Comparison of ENCODE assay signal across 19 cellular contexts in the genomic region with DNA sequence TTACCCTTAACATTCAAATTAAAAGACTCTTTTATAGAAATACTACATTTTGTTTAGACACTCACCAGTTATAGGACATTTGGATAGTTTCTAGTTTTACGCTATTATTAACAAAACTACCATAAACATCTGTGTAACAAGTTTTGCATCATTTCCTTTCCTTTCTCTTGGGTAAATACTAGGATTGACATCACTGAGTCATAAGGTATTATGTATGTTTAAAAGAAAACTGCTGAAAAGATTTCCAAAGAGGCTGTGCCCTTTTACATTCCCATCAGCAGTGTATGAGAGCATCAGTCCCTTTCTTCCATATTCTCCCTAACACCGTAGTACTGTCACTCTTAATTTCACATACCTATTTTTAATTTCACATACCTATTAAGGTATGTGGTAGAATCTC.
DNase-seq lines count a peak whose midpoint lies in the region; ATAC-seq and TF ChIP-seq lines count a peak whose summit lies in the region.
"Had no signal": no experiment of that assay in that cellular context is flagged by ENCODE, and none has a peak within 500 bp of the region (broad histone marks: within the 10 kb centered on the region; RNA-seq: fewer than 3 reads in every experiment).

No MANE protein-coding gene starts in this region.

- no peak overlapping the region for H3K4me2 ChIP-seq in PC-3 (ENCODE audit: low read length)

- no peaks in the 10 kb centered on the region for H4K20me1 ChIP-seq in PC-3 (ENCODE audit: low read length)

- peak; percentile 46 for DNase-seq in EH (ENCODE audit: low read depth)
- DNase-seq in PC-3, result peak; percentile 48
- DNase-seq in dermis blood vessel endothelial cell, result peak; percentile 65
- no peak for DNase-seq in memory B cell (ENCODE audit: low spot score in 2 of 2)
- DNase-seq in DMS153 (lab: John Stamatoyannopoulos, UW), result no peak
- no peak for DNase-seq in uterus
- no peak for DNase-seq in NCI-H1092 (lab: John Stamatoyannopoulos, UW)
- DNase-seq: activated effector memory CD4-positive, alpha-beta T cell treated with anti-CD3 and anti-CD28 coated beads, Interleukin-2, amount 50 U/mL, for 16 hours; body of pancreas; effector CD4-positive, alpha-beta T cell; NCI-H2029; NCI-H748 treated with DMSO at 0.1 percent for 48 hours; retina; stimulated activated CD4-positive, alpha-beta T cell treated with anti-CD3 and anti-CD28 coated beads, Interleukin-1b, Interleukin-23, amount 100 ng/mL, for 48 hours had no signal

- POLR2A ChIA-PET in PC-3 (lab: Charles Lee; ENCODE audit: unreplicated experiment), result no interaction called here

- H3K27me3 ChIP-seq in PC-3 (ENCODE audit: low read length) (no peaks in the 10 kb centered on the region), uterus (no peaks in the 10 kb centered on the region)
- H3K27me3 ChIP-seq: body of pancreas, suprapubic skin had no signal

- H3K4me1 ChIP-seq in PC-3 (ENCODE audit: insufficient read depth, low read length) (peaks cover 10% of the 10 kb centered on the region), uterus (no peaks in the 10 kb centered on the region)
- H3K4me1 ChIP-seq: body of pancreas, suprapubic skin had no signal

- no peak for TF ChIP-seq POLR2A in uterus (IDR thresholded peaks at IDR 0.05)

- H3K9me3 ChIP-seq in PC-3 (ENCODE audit: low read length) (no peaks in the 10 kb centered on the region), uterus (no peaks in the 10 kb centered on the region)
- H3K9me3 ChIP-seq: body of pancreas, suprapubic skin had no signal

- peak overlapping the region; percentile 13 for H3K27ac Mint-ChIP-seq in memory B cell
- H3K27ac Mint-ChIP-seq: B cell; natural killer cell treated with Interleukin-12 subunit alpha and Interleukin-12 subunit beta and Interleukin-15 and Interleukin-18, amount 100 ng/mL, for 72 hours had no signal

- intact Hi-C loops in PC-3 (cut with micrococcal nuclease) (no loop called here), uterus (cut with DNase I; ENCODE audit: low total_unique reads) (no loop called here)

- H3K4me3 ChIP-seq in PC-3 (ENCODE audit: low read length), result no peak overlapping the region
- H3K4me3 ChIP-seq in uterus, result no peak overlapping the region
- H3K4me3 ChIP-seq: body of pancreas, lung, suprapubic skin had no signal

- peak overlapping the region; percentile 48 for H3K27ac ChIP-seq in PC-3 (ENCODE audit: low read length)
- no peak overlapping the region for H3K27ac ChIP-seq in uterus
- H3K27ac ChIP-seq: body of pancreas, suprapubic skin had no signal

- H2AFZ ChIP-seq in PC-3 (ENCODE audit: low read length), result no peak overlapping the region

- H3K4me1 Mint-ChIP-seq in memory B cell, result no peaks in the 10 kb centered on the region
- H3K4me1 Mint-ChIP-seq: B cell had no signal

- peaks cover 26% of the 10 kb centered on the region for H3K36me3 Mint-ChIP-seq in memory B cell

- no peaks in the 10 kb centered on the region for H3K27me3 Mint-ChIP-seq in memory B cell
- H3K27me3 Mint-ChIP-seq: B cell; natural killer cell treated with Interleukin-12 subunit alpha and Interleukin-12 subunit beta and Interleukin-15 and Interleukin-18, amount 100 ng/mL, for 72 hours had no signal

- no peaks in the 10 kb centered on the region for H3F3A ChIP-seq in PC-3 (ENCODE audit: low read length, unreplicated experiment)

- BruUV-seq in PC-3 (replicated peaks; lab: Mats Ljungman, UMichigan), result no TSS peak

- H3K9me2 ChIP-seq in PC-3 (replicated peaks; ENCODE audit: low read length), result no peaks in the 10 kb centered on the region

- no peaks in the 10 kb centered on the region for H3K79me2 ChIP-seq in PC-3 (ENCODE audit: low read length)

- TF ChIP-seq CTCF in PC-3 (conservative IDR thresholded peaks at IDR 0.05; ENCODE audit: low read depth, low read length) (no peak), uterus (IDR thresholded peaks at IDR 0.05) (no peak)

- no peak overlapping the region for H3K4me3 Mint-ChIP-seq in memory B cell
- H3K4me3 Mint-ChIP-seq: B cell; natural killer cell treated with Interleukin-12 subunit alpha and Interleukin-12 subunit beta and Interleukin-15 and Interleukin-18, amount 100 ng/mL, for 72 hours had no signal

- H3K9me3 Mint-ChIP-seq in memory B cell, result no peaks in the 10 kb centered on the region
- H3K9me3 Mint-ChIP-seq: natural killer cell treated with Interleukin-12 subunit alpha and Interleukin-12 subunit beta and Interleukin-15 and Interleukin-18, amount 100 ng/mL, for 72 hours had no signal

- H3K9ac ChIP-seq in PC-3 (ENCODE audit: low read length), result no peak overlapping the region

- ATAC-seq in PC-3 (peak; percentile 88), memory B cell (ENCODE audit: low read depth) (no peak), GM19328 (IDR thresholded peaks at IDR 0.05; ENCODE audit: unreplicated experiment) (no peak)
- ATAC-seq: body of pancreas; natural killer cell treated with Interleukin-12 subunit alpha and Interleukin-12 subunit beta and Interleukin-15 and Interleukin-18, amount 100 ng/mL, for 72 hours had no signal

- CTCF ChIA-PET in PC-3 (lab: Charles Lee), result no interaction called here

- peaks cover 37% of the 10 kb centered on the region for H3K36me3 ChIP-seq in PC-3 (ENCODE audit: low read depth, low read length)
- no peaks in the 10 kb centered on the region for H3K36me3 ChIP-seq in uterus

Comparison
In these comparisons a context has a peak if more than half of its experiments do, and no peak if none do; other contexts are left out.
1. DNase-seq: peak in EH (single experiment), PC-3 (single experiment) and dermis blood vessel endothelial cell (single experiment); none in memory B cell (0 of 2), DMS153 (single experiment), uterus (0 of 2) and NCI-H1092 (single experiment).